ENCODE assay signal across 16 cellular contexts in the genomic region with DNA sequence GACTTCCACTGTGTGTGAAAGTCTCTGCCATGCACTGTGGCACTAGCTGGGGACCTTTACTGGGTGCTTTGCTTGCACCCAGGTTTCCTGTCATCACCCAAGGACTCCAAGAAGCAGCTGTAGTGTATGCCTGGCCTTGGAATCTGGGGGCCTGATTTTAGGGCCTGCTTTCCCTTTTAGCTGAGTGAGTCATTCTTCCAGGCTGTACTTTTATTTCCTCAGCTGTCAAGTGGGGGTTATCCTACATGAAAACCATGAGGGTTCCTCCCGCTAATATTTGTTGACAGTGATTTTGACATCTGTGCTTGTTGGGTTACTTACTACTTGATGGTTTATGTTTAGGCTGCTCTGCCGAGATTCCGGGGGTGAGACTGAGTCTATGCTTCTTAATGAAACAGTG. TPM values are rescaled to one million over a fixed set of nuclear protein-coding genes. Genes with fewer than 3 reads are reported as not detected.
"Had no signal": no experiment of that assay in that cellular context is flagged by ENCODE, and none has a peak within 500 bp of the region (broad histone marks: within the 10 kb centered on the region; RNA-seq: fewer than 3 reads in every experiment).

No MANE protein-coding gene starts in this region.

- FAIRE-seq: colon had no signal

- H3K27ac ChIP-seq: tibial nerve had no signal

- H3K4me3 ChIP-seq: lung, smooth muscle cell, tibial nerve had no signal

- H3K27me3 ChIP-seq: tibial nerve had no signal

- H3K9me3 ChIP-seq: tibial nerve had no signal

- H3K4me1 ChIP-seq: tibial nerve had no signal

- DNase-seq: activated CD4-positive, CD25-positive, alpha-beta regulatory T cell treated with anti-CD3 and anti-CD28 coated beads, Interleukin-2, amount 50 U/mL, for 72 hours; activated CD8-positive, alpha-beta memory T cell treated with anti-CD3 and anti-CD28 coated beads, Interleukin-2, amount 50 U/mL, for 48 hours; activated CD8-positive, alpha-beta T cell treated with anti-CD3 and anti-CD28 coated beads for 36 hours; activated naive CD4-positive, alpha-beta T cell treated with anti-CD3 and anti-CD28 coated beads for 36 hours; amygdala; effector CD8-positive, alpha-beta T cell; left colon; naive thymus-derived CD8-positive, alpha-beta T cell; right cardiac atrium; SW 1271; T-helper 9 cell had no signal

RNA-seq across cellular contexts. Expression of a gene that starts 37.1 kb away (rescaled TPM):
- total RNA-seq: activated CD8-positive, alpha-beta T cell treated with anti-CD3 and anti-CD28 coated beads for 36 hours; epithelial cell of proximal tubule had no signal
- polyA plus RNA-seq: naive thymus-derived CD8-positive, alpha-beta T cell; right cardiac atrium; smooth muscle cell had no signal
